In the genomic region with DNA sequence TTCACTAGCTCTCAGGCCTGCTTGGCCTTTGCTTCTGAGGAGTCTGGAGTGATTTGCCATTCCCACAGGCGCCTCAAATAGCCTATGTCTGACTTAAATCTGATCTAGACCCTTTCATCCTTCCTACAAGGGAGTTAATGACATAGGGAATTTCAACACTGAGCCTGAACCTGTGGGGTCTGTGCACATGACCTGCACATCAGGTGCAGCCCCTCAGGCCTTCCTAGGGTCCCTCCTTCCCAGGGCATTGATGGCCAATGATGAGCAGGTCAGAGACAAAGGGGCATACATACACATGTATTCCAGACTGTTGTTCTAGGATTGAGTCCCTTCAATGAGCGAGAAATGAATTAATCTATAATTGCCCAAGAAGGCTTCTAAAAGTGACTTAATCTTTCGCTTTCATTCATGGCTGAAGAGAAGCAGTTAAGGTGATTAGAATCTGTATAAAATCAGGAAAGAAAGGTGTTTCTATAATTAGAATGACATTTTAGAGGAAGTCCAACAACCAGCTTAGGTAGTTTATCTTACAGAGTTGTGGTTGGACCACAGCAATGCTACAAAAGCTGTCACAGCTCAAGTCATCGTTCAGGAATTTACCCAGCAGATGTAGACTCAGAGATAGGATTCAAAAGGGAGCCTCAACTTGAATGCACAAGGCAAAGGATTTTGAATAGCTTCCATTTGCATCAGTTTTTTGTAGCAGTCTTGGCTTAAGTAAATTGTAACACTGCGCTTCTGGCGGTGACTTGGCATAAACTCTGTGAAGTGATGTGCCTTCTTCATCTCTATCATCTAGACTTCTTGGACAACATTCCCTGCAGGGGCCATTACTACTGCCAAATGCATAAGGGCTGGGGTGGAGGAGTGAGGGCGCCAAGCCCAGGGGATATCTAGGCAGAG, we compare ENCODE assay signal across 1 cellular context.
TF ChIP-seq lines count a peak whose summit lies in the region.

No MANE protein-coding gene starts in this region.

TF ChIP-seq in K562, 482 proteins besides CTCF, POLR2A, EP300 and RAD21 (continued from another document):
- TF ChIP-seq, protein P1, sequence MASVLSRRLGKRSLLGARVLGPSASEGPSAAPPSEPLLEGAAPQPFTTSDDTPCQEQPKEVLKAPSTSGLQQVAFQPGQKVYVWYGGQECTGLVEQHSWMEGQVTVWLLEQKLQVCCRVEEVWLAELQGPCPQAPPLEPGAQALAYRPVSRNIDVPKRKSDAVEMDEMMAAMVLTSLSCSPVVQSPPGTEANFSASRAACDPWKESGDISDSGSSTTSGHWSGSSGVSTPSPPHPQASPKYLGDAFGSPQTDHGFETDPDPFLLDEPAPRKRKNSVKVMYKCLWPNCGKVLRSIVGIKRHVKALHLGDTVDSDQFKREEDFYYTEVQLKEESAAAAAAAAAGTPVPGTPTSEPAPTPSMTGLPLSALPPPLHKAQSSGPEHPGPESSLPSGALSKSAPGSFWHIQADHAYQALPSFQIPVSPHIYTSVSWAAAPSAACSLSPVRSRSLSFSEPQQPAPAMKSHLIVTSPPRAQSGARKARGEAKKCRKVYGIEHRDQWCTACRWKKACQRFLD (CRISPR knock-in tag; IDR thresholded peaks at IDR 0.05), result peak; percentile 83; the same call in 1 of the 2 replicates
- TF ChIP-seq PHTF2 (CRISPR knock-in tag; IDR thresholded peaks at IDR 0.05) (no peak), ZBTB17 (CRISPR knock-in tag; IDR thresholded peaks at IDR 0.05) (0 out of 2 replicates have a peak, but pooled peaks have one; percentile 32), ZNF217 (CRISPR knock-in tag; IDR thresholded peaks at IDR 0.05) (no peak), TEAD1 (CRISPR knock-in tag; IDR thresholded peaks at IDR 0.05) (peak; percentile 99 to 100), FOXM1 (IDR thresholded peaks at IDR 0.05; ENCODE audit: low read depth) (peak; percentile 83; the same call in 1 of the 2 replicates), FOXM1 (CRISPR knock-in tag; IDR thresholded peaks at IDR 0.05; ENCODE audit: low read depth) (no peak), ZNF766 (CRISPR knock-in tag; conservative IDR thresholded peaks at IDR 0.05) (0 out of 2 replicates have a peak, but pooled peaks have one; percentile 41), NFE2 (IDR thresholded peaks at IDR 0.05; ENCODE audit: low read depth) (peak; percentile 76), HNRNPK (IDR thresholded peaks at IDR 0.05; ENCODE audit: low read depth, low read length, poor library complexity, severe bottlenecking) (no peak), MTA2 (IDR thresholded peaks at IDR 0.05; ENCODE audit: low read depth) (peak; percentile 78), ETV6 (IDR thresholded peaks at IDR 0.05; ENCODE audit: borderline replicate concordance in 1 of 2, low read depth in 2 of 2, low read length in 1 of 2) (peak in 1 of 2 experiments; percentile 87; a peak in 2 of 4 replicates), ETV6 (CRISPR knock-in tag; IDR thresholded peaks at IDR 0.05; ENCODE audit: borderline replicate concordance) (no peak), ARID2 (IDR thresholded peaks at IDR 0.05) (no peak)
- TF ChIP-seq, protein P2, sequence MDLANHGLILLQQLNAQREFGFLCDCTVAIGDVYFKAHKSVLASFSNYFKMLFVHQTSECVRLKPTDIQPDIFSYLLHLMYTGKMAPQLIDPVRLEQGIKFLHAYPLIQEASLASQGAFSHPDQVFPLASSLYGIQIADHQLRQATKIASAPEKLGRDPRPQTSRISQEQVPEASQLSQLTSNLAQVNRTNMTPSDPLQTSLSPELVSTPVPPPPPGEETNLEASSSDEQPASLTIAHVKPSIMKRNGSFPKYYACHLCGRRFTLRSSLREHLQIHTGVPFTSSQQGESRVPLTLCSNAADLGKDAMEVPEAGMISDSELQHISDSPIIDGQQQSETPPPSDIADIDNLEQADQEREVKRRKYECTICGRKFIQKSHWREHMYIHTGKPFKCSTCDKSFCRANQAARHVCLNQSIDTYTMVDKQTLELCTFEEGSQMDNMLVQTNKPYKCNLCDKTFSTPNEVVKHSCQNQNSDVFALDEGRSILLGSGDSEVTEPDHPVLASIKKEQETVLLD (IDR thresholded peaks at IDR 0.05), result peak; percentile 59; the same call in 1 of the 2 replicates
TF ChIP-seq in K562: peak in this region for 128.
